1 cellular context compared by ENCODE assay signal in the genomic region with DNA sequence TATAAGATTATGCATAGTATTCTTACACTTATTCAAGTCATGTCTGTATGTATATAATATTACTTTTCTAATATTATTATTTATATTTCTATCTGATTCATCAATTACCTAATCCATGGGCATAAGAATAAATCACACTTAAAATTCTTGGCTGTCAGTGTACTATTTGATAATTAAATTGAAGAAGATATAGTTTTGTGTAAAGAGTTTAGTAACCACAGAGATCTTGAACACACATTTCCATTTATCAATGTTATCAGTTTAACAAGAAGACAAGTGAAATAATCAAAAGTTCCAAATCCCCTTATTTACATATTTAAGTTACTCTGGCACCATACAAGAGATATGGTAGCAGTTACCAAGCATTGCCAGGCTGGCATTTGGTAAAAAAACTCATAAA.
TF ChIP-seq lines count a peak whose summit lies in the region.

No MANE protein-coding gene starts in this region.

TF ChIP-seq in SK-N-SH treated with all-trans-retinoic acid at 6 μM for 48 hours, 23 proteins besides CTCF, POLR2A, EP300 and RAD21 (continued from another document):
- TF ChIP-seq, protein P1, sequence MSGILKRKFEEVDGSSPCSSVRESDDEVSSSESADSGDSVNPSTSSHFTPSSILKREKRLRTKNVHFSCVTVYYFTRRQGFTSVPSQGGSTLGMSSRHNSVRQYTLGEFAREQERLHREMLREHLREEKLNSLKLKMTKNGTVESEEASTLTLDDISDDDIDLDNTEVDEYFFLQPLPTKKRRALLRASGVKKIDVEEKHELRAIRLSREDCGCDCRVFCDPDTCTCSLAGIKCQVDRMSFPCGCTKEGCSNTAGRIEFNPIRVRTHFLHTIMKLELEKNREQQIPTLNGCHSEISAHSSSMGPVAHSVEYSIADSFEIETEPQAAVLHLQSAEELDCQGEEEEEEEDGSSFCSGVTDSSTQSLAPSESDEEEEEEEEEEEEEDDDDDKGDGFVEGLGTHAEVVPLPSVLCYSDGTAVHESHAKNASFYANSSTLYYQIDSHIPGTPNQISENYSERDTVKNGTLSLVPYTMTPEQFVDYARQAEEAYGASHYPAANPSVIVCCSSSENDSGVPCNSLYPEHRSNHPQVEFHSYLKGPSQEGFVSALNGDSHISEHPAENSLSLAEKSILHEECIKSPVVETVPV (CRISPR knock-in tag; IDR thresholded peaks at IDR 0.05): peak; percentile 61; the same call in 1 of the 2 replicates
- TF ChIP-seq TOX (CRISPR knock-in tag; IDR thresholded peaks at IDR 0.05; ENCODE audit: borderline replicate concordance) (no peak), ZNF8 (CRISPR knock-in tag; IDR thresholded peaks at IDR 0.05) (no peak), SNAI2 (CRISPR knock-in tag; IDR thresholded peaks at IDR 0.05) (no peak), ARNTL (CRISPR knock-in tag; IDR thresholded peaks at IDR 0.05; ENCODE audit: borderline replicate concordance, low read depth) (no peak), ZFP30 (CRISPR knock-in tag; IDR thresholded peaks at IDR 0.05) (no peak), ZNF70 (CRISPR knock-in tag; IDR thresholded peaks at IDR 0.05) (no peak), CSDC2 (CRISPR knock-in tag; IDR thresholded peaks at IDR 0.05) (no peak), ISL1 (CRISPR knock-in tag; IDR thresholded peaks at IDR 0.05) (peak; percentile 93), ZFP3 (CRISPR knock-in tag; IDR thresholded peaks at IDR 0.05) (0 out of 2 replicates have a peak, but pooled peaks have one; percentile 39), TCF4 (CRISPR knock-in tag; IDR thresholded peaks at IDR 0.05; ENCODE audit: borderline replicate concordance) (peak; percentile 37; the same call in 1 of the 2 replicates), GLIS3 (CRISPR knock-in tag; IDR thresholded peaks at IDR 0.05) (peak; percentile 66; the same call in 1 of the 2 replicates)
- TF ChIP-seq, protein P2, sequence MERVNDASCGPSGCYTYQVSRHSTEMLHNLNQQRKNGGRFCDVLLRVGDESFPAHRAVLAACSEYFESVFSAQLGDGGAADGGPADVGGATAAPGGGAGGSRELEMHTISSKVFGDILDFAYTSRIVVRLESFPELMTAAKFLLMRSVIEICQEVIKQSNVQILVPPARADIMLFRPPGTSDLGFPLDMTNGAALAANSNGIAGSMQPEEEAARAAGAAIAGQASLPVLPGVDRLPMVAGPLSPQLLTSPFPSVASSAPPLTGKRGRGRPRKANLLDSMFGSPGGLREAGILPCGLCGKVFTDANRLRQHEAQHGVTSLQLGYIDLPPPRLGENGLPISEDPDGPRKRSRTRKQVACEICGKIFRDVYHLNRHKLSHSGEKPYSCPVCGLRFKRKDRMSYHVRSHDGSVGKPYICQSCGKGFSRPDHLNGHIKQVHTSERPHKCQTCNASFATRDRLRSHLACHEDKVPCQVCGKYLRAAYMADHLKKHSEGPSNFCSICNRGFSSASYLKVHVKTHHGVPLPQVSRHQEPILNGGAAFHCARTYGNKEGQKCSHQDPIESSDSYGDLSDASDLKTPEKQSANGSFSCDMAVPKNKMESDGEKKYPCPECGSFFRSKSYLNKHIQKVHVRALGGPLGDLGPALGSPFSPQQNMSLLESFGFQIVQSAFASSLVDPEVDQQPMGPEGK (CRISPR knock-in tag; IDR thresholded peaks at IDR 0.05; ENCODE audit: borderline replicate concordance): peak; percentile 60; the same call in 1 of the 2 replicates
- TF ChIP-seq, protein P3, sequence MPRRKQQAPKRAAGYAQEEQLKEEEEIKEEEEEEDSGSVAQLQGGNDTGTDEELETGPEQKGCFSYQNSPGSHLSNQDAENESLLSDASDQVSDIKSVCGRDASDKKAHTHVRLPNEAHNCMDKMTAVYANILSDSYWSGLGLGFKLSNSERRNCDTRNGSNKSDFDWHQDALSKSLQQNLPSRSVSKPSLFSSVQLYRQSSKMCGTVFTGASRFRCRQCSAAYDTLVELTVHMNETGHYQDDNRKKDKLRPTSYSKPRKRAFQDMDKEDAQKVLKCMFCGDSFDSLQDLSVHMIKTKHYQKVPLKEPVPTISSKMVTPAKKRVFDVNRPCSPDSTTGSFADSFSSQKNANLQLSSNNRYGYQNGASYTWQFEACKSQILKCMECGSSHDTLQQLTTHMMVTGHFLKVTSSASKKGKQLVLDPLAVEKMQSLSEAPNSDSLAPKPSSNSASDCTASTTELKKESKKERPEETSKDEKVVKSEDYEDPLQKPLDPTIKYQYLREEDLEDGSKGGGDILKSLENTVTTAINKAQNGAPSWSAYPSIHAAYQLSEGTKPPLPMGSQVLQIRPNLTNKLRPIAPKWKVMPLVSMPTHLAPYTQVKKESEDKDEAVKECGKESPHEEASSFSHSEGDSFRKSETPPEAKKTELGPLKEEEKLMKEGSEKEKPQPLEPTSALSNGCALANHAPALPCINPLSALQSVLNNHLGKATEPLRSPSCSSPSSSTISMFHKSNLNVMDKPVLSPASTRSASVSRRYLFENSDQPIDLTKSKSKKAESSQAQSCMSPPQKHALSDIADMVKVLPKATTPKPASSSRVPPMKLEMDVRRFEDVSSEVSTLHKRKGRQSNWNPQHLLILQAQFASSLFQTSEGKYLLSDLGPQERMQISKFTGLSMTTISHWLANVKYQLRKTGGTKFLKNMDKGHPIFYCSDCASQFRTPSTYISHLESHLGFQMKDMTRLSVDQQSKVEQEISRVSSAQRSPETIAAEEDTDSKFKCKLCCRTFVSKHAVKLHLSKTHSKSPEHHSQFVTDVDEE (CRISPR knock-in tag; IDR thresholded peaks at IDR 0.05): no peak
- TF ChIP-seq, protein P4, sequence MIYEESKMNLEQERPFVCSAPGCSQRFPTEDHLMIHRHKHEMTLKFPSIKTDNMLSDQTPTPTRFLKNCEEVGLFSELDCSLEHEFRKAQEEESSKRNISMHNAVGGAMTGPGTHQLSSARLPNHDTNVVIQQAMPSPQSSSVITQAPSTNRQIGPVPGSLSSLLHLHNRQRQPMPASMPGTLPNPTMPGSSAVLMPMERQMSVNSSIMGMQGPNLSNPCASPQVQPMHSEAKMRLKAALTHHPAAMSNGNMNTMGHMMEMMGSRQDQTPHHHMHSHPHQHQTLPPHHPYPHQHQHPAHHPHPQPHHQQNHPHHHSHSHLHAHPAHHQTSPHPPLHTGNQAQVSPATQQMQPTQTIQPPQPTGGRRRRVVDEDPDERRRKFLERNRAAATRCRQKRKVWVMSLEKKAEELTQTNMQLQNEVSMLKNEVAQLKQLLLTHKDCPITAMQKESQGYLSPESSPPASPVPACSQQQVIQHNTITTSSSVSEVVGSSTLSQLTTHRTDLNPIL (CRISPR knock-in tag; IDR thresholded peaks at IDR 0.05; ENCODE audit: low read depth): peak; percentile 92
